Comparison of ENCODE assay signal across 11 cellular contexts in the genomic region with DNA sequence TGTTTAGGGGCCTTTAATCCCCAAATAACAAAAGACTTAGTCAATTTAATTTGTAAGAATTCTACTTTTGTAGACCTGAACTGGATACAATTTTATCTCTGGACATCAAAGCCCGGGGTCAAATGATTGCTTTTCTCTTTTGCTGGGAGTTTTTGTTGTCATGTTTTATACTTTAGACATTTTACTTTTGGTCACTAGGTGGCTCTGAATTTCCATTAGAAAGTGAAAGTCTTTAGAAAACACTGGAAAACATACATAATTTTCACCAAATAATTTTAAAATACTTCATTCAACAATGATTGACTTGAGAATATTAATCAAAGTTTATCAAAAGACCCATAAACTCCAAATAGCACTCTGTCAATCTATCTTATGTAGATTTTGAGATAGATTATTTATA. TPM values are rescaled to one million over a fixed set of nuclear protein-coding genes. Genes with fewer than 3 reads are reported as not detected.
A peak's percentile ranks its signal among the peaks of the same experiment; 100 is the strongest.
DNase-seq lines count a peak whose midpoint lies in the region; ATAC-seq, FAIRE-seq and TF ChIP-seq lines count a peak whose summit lies in the region.
"Had no signal": no experiment of that assay in that cellular context is flagged by ENCODE, and none has a peak within 500 bp of the region (broad histone marks: within the 10 kb centered on the region; RNA-seq: fewer than 3 reads in every experiment).

No MANE protein-coding gene starts in this region.

- dilution Hi-C loops in keratinocyte (cut with MboI; ENCODE audit: extremely low pct_ligation_motif_present, low sequenced_read_pairs) = no loop called here

- H2AFZ ChIP-seq in H9 (ENCODE audit: low read length) (no peak overlapping the region), keratinocyte (ENCODE audit: control insufficient read depth, low read length) (no peak overlapping the region)

- H3K4me3 ChIP-seq in A549 (no peak overlapping the region), keratinocyte (ENCODE audit: control insufficient read depth in 2 of 3, extremely low read depth in 1 of 3, insufficient read depth in 2 of 3, low read depth in 1 of 3, low read length in 3 of 3) (no peak overlapping the region), lower leg skin (ENCODE audit: low read depth, poor library complexity, severe bottlenecking) (no peak overlapping the region), sigmoid colon (no peak overlapping the region)

- no peaks in the 10 kb centered on the region for H3K9me1 ChIP-seq in keratinocyte (ENCODE audit: control insufficient read depth, extremely low read depth, insufficient read depth, low read length)

- H3K36me3 Mint-ChIP-seq in H9 (ENCODE audit: insufficient read depth in 1 of 3, low read depth in 3 of 3) = no peaks in the 10 kb centered on the region

- H2BK12ac ChIP-seq in H9 (ENCODE audit: insufficient read length, low read depth, low read length) = no peak overlapping the region

- H3K9me3 ChIP-seq in A549 = no peaks in the 10 kb centered on the region
- no peaks in the 10 kb centered on the region for H3K9me3 ChIP-seq in H9 (ENCODE audit: control insufficient read depth, low read depth, low read length)
- no peaks in the 10 kb centered on the region for H3K9me3 ChIP-seq in keratinocyte (ENCODE audit: control insufficient read depth, low read depth, low read length)
- no peaks in the 10 kb centered on the region for H3K9me3 ChIP-seq in sigmoid colon

- no peaks in the 10 kb centered on the region for H3K4me1 ChIP-seq in A549
- no peaks in the 10 kb centered on the region for H3K4me1 ChIP-seq in H9 (ENCODE audit: insufficient read depth, low read length)
- no peaks in the 10 kb centered on the region for H3K4me1 ChIP-seq in keratinocyte (ENCODE audit: control insufficient read depth, extremely low read depth, insufficient read depth, low read length)
- H3K4me1 ChIP-seq in sigmoid colon = peaks cover 0 to 41% (median 22%) of the 10 kb centered on the region in 4 donors

- no peak overlapping the region for H3K4me3 Mint-ChIP-seq in H9

- no peak overlapping the region for H3K18ac ChIP-seq in H9 (ENCODE audit: insufficient read length, low read depth, low read length)

- no peak overlapping the region for H3K4me2 ChIP-seq in A549
- H3K4me2 ChIP-seq in H9 (ENCODE audit: insufficient read depth, insufficient read length, low read length) = no peak overlapping the region
- no peak overlapping the region for H3K4me2 ChIP-seq in keratinocyte (ENCODE audit: control insufficient read depth, extremely low read depth, insufficient read depth, low read depth, low read length)

- ATAC-seq in A549 = no peak

- no peak overlapping the region for H3K23ac ChIP-seq in H9 (ENCODE audit: insufficient read length, low read depth, low read length)

- intact Hi-C loops in lower leg skin (cut with DNase I; ENCODE audit: low total_unique reads) (no loop called here), sigmoid colon (cut with DNase I) (loop anchor here (5.0 kb wide), 2 partner anchors 146 to 226 kb away; partner anchors contain the start of gene PRUNE2)

- H3K9ac ChIP-seq in H9 (ENCODE audit: extremely low read depth, insufficient read length, low read length) (no peak overlapping the region), keratinocyte (ENCODE audit: control insufficient read depth, extremely low read depth, insufficient read depth, low read length) (no peak overlapping the region)

- FAIRE-seq in A549 (lab: Jason Lieb, UNC) = no peak
- FAIRE-seq in keratinocyte (lab: Jason Lieb, UNC) = no peak

- DNase-seq in A549 (ENCODE audit: low read depth in 1 of 2, low spot score in 1 of 2) = peak in 1 of 2 experiments; percentile 11
- no peak for DNase-seq in H9
- peak; percentile 4 for DNase-seq in amniotic epithelial cell (ENCODE audit: low read depth)
- DNase-seq in keratinocyte (ENCODE audit: low read depth, low spot score) = no peak
- no peak for DNase-seq in UCSD-AML1 (lab: John Stamatoyannopoulos, UW; ENCODE audit: unreplicated experiment)
- DNase-seq in NK-92 (lab: John Stamatoyannopoulos, UW; ENCODE audit: unreplicated experiment) = no peak
- DNase-seq in lower leg skin (ENCODE audit: low spot score in 2 of 2) = no peak
- DNase-seq in sigmoid colon = no peak
- DNase-seq: activated naive CD4-positive, alpha-beta T cell treated with Interleukin-2 at 50 U/mL for 16 hours; NCI-H2029; posterior cingulate gyrus had no signal

- H2BK5ac ChIP-seq in H9 (ENCODE audit: insufficient read length, low read length) = no peak overlapping the region

- H3K4ac ChIP-seq in H9 (ENCODE audit: low read depth, low read length) = no peak overlapping the region

- TF ChIP-seq EP300 in A549 (IDR thresholded peaks at IDR 0.05) (no peak), sigmoid colon (IDR thresholded peaks at IDR 0.05) (no peak)

- H3K27ac Mint-ChIP-seq in H9 = no peak overlapping the region

- H4K5ac ChIP-seq in H9 (ENCODE audit: insufficient read length, low read depth, low read length) = no peak overlapping the region

- WGBS in A549 (ENCODE audit: missing lambda C conversion rate) = 0% methylated on average over 1 of the region's 1 CpG
- no CpG with 5 or more reads among the region's 1 CpG for WGBS in H9 (ENCODE audit: extremely low coverage, insufficient read length, low lambda C conversion rate)
- 18 to 20% methylated on average over 1 of the region's 1 CpG for WGBS in lower leg skin, 2 donors
- WGBS in sigmoid colon, 2 donors = 1 to 23% methylated on average over 1 of the region's 1 CpG

- no peak overlapping the region for H2BK20ac ChIP-seq in H9 (ENCODE audit: low read depth, low read length, poor library complexity, severe bottlenecking)

- no peaks in the 10 kb centered on the region for H3K9me3 Mint-ChIP-seq in H9

- peak; percentile 36 to 48; a peak in 3 of 5 replicates for TF ChIP-seq RAD21 in A549 (conservative IDR thresholded peaks at IDR 0.05 in 1 of 2, IDR thresholded peaks at IDR 0.05 in 1 of 2)

- H2BK120ac ChIP-seq in H9 (ENCODE audit: low read depth, low read length, poor library complexity, severe bottlenecking) = no peak overlapping the region

- H3K27me3 Mint-ChIP-seq in H9 (ENCODE audit: low read depth) = no peaks in the 10 kb centered on the region

- TF ChIP-seq CTCF in A549 (IDR thresholded peaks at IDR 0.05) (peak; percentile 50), H9 (conservative IDR thresholded peaks at IDR 0.05) (peak; percentile 47), keratinocyte (optimal IDR thresholded peaks at IDR 0.05 in 1 of 3, IDR thresholded peaks at IDR 0.05 in 1 of 3, conservative IDR thresholded peaks at IDR 0.05 in 1 of 3; ENCODE audit: extremely low read depth in 1 of 3, insufficient read depth in 2 of 3, low read length in 3 of 3) (peak in 2 of 3 experiments; percentile 10 to 20), lower leg skin (IDR thresholded peaks at IDR 0.05) (no peak), sigmoid colon (IDR thresholded peaks at IDR 0.05) (peak in 2 of 4 experiments; percentile 11 to 25)

- POLR2A ChIA-PET in A549 (lab: Yijun Ruan, JAX) = no interaction called here

- no peaks in the 10 kb centered on the region for H3K27me3 ChIP-seq in H9 (ENCODE audit: insufficient read depth, low read length)
- no peaks in the 10 kb centered on the region for H3K27me3 ChIP-seq in keratinocyte (ENCODE audit: control insufficient read depth, extremely low read depth, insufficient read depth, low read length)
- no peaks in the 10 kb centered on the region for H3K27me3 ChIP-seq in sigmoid colon

- H3K79me1 ChIP-seq in H9 (ENCODE audit: insufficient read depth, low read depth, low read length, poor library complexity, severe bottlenecking) = no peaks in the 10 kb centered on the region

- H3K23me2 ChIP-seq in H9 (ENCODE audit: insufficient read length, low read depth, low read length, poor library complexity, severe bottlenecking) = no peaks in the 10 kb centered on the region

- H2BK15ac ChIP-seq in H9 (ENCODE audit: low read depth, low read length) = no peak overlapping the region

- no peak overlapping the region for H3K56ac ChIP-seq in H9 (ENCODE audit: insufficient read length, low read depth, low read length)

- H3K27ac ChIP-seq in A549 (no peak overlapping the region), H9 (ENCODE audit: insufficient read length, low read depth, low read length) (no peak overlapping the region), keratinocyte (ENCODE audit: control insufficient read depth, insufficient read depth, low read length) (no peak overlapping the region), sigmoid colon (peak overlapping the region in 1 of 4 donors; percentile 2)

- no peak overlapping the region for H2AK5ac ChIP-seq in H9 (ENCODE audit: insufficient read length, low read length)

- H3K36me3 ChIP-seq in keratinocyte (ENCODE audit: control insufficient read depth in 2 of 2, extremely low read depth in 1 of 2, insufficient read depth in 2 of 2, low read length in 2 of 2) = no peaks in the 10 kb centered on the region
- H3K36me3 ChIP-seq in sigmoid colon = peaks cover 0 to 30% (median 0%) of the 10 kb centered on the region in 4 donors

- TF ChIP-seq POLR2A in A549 (IDR thresholded peaks at IDR 0.05; ENCODE audit: low read length) (no peak), lower leg skin (IDR thresholded peaks at IDR 0.05) (no peak), sigmoid colon (IDR thresholded peaks at IDR 0.05) (no peak)

- no peak overlapping the region for H4K91ac ChIP-seq in H9 (ENCODE audit: insufficient read length, low read depth, low read length)

- peaks cover under 1 to 3% of the 10 kb centered on the region in 2 experiments; a peak in 3 of 4 replicates for H3K4me1 Mint-ChIP-seq in H9

- H3K79me2 ChIP-seq in H9 (ENCODE audit: insufficient read depth, low read length) (no peaks in the 10 kb centered on the region), keratinocyte (ENCODE audit: control insufficient read depth, insufficient read depth, low read length) (no peaks in the 10 kb centered on the region)

- H4K20me1 ChIP-seq in H9 (ENCODE audit: control insufficient read depth, insufficient read depth, insufficient read length) = no peaks in the 10 kb centered on the region
- no peaks in the 10 kb centered on the region for H4K20me1 ChIP-seq in keratinocyte (ENCODE audit: control insufficient read depth, extremely low read depth, insufficient read depth, low read length)

- no peak overlapping the region for H4K8ac ChIP-seq in H9 (replicated peaks; ENCODE audit: insufficient read length, low read depth, low read length)

- no peak overlapping the region for H3T11ph ChIP-seq in H9 (ENCODE audit: low read length)

- CTCF ChIA-PET in A549 (lab: Yijun Ruan, JAX) = interaction anchor here (0.8 to 1.5 kb wide), 4 partner anchors 16 to 391 kb away, joined by 3 to 6 read pairs (median 4); no protein-coding TSS in a partner anchor

- H3K14ac ChIP-seq in H9 (ENCODE audit: insufficient read depth, low read length) = no peak overlapping the region

RNA-seq across cellular contexts. Expression of gene PCA3, which starts 2.8 kb away (rescaled TPM):
- not detected in 2 replicates for polyA plus RNA-seq in A549 (2011; rRNA removed)
- polyA plus RNA-seq in A549 (2012; cell fraction: cytosol; rRNA removed) = not detected in 2 replicates
- polyA plus RNA-seq in A549 (2012; cell fraction: nucleus; rRNA removed) = not detected in 2 replicates
- not detected in 3 replicates for polyA plus RNA-seq in A549 (2017; fragmentation: RNase III; extraction: RNeasy Plus Mini Kit Qiagen cat#74134 plus additional on column Dnase treatment)
- not detected in 2 replicates for polyA minus RNA-seq in A549 (2011; rRNA and poly(A)+ RNA removed)
- not detected in 2 replicates for total RNA-seq in H9 (2021)
- not detected in 3 replicates for polyA plus RNA-seq in keratinocyte
- not detected for polyA plus RNA-seq in keratinocyte (2011; ENCODE audit: low read depth)
- polyA plus RNA-seq in keratinocyte (2011; cell fraction: cytosol; rRNA removed) = not detected in 2 replicates
- polyA plus RNA-seq in keratinocyte (2011; cell fraction: nucleus; rRNA removed) = not detected in 2 replicates
- polyA plus RNA-seq in keratinocyte (2012; ENCODE audit: low replicate concordance) = not detected in 2 replicates
- polyA minus RNA-seq in keratinocyte = not detected in 3 replicates
- polyA minus RNA-seq in keratinocyte (2011; cell fraction: cytosol; rRNA and poly(A)+ RNA removed) = not detected
- polyA minus RNA-seq in keratinocyte (2011; cell fraction: nucleus; rRNA and poly(A)+ RNA removed) = not detected in 2 replicates
- not detected for total RNA-seq in lower leg skin
- total RNA-seq in sigmoid colon = under 1 TPM in 2 of 4 donors, not detected in 2; under 0.01 to 0.28 TPM
- polyA plus RNA-seq in sigmoid colon = under 1 TPM in 2 of 3 donors, not detected in 1; 0.60 to 0.79 TPM

Comparison
In these comparisons a context has a peak if more than half of its experiments do, and no peak if none do; other contexts are left out.
1. CTCF ChIP-seq: peak in A549 (single experiment), H9 (single experiment) and keratinocyte (2 of 3); none in lower leg skin (0 of 3).